In genomic region chr5:89315194-89315593, GRCh38 we compare ENCODE assay signal across 14 cellular contexts.
A peak's percentile ranks its signal among the peaks of the same experiment; 100 is the strongest.
DNase-seq lines count a peak whose midpoint lies in the region; ATAC-seq and TF ChIP-seq lines count a peak whose summit lies in the region.
"Had no signal": no experiment of that assay in that cellular context is flagged by ENCODE, and none has a peak within 500 bp of the region (broad histone marks: within the 10 kb centered on the region; RNA-seq: fewer than 3 reads in every experiment).

No MANE protein-coding gene starts in this region.

- no peak overlapping the region for H3K4me3 ChIP-seq in OCI-LY1 (ENCODE audit: low read depth, low read length, poor library complexity, severe bottlenecking)

- H3K9me3 ChIP-seq in OCI-LY1 (ENCODE audit: low read length) = no peaks in the 10 kb centered on the region

- no peak overlapping the region for H3K27ac Mint-ChIP-seq in mesothelial cell of epicardium
- no peak overlapping the region for H3K27ac Mint-ChIP-seq in activated T-helper 2 cell treated with anti-CD3 and anti-CD28 coated beads, Interferon-gamma antibody, Interleukin-2, Interleukin-4, amounts not matched to agents 10 μg/mL and 5 μg/mL and 100 μg/mL, durations not matched to agents 14 hours and 24 hours and 36 hours

- peak overlapping the region; percentile 37 for H3K9ac ChIP-seq in OCI-LY1 (ENCODE audit: low read length)

- ATAC-seq in sciatic nerve (peak; percentile 79), left ventricle myocardium superior (no peak), GM18907 (IDR thresholded peaks at IDR 0.05; ENCODE audit: unreplicated experiment) (no peak)

- peak overlapping the region; percentile 49; the same call in 1 of the 2 replicates for H3K4me2 ChIP-seq in OCI-LY1 (ENCODE audit: low read length)

- H3K4me1 ChIP-seq in OCI-LY1 (ENCODE audit: insufficient read depth, low read length, severe bottlenecking) = peaks cover 41% of the 10 kb centered on the region

- H2AFZ ChIP-seq in OCI-LY1 (ENCODE audit: low read length) = peak overlapping the region; percentile 95

- H4K20me1 ChIP-seq in OCI-LY1 (ENCODE audit: insufficient read depth, low read length) = no peaks in the 10 kb centered on the region

- H3K36me3 ChIP-seq in OCI-LY1 (ENCODE audit: insufficient read depth, low read length) = no peaks in the 10 kb centered on the region

- H3K9me2 ChIP-seq in OCI-LY1 (ENCODE audit: low read depth, low read length) = no peaks in the 10 kb centered on the region

- H3K9me3 Mint-ChIP-seq in mesothelial cell of epicardium = no peaks in the 10 kb centered on the region
- peaks cover 12% of the 10 kb centered on the region for H3K9me3 Mint-ChIP-seq in activated T-helper 2 cell treated with anti-CD3 and anti-CD28 coated beads, Interferon-gamma antibody, Interleukin-2, Interleukin-4, amounts not matched to agents 10 μg/mL and 5 μg/mL and 100 μg/mL, durations not matched to agents 14 hours and 24 hours and 36 hours
- H3K9me3 Mint-ChIP-seq: IgD-negative memory B cell, neural crest cell had no signal

- H3K27ac ChIP-seq in OCI-LY1 (ENCODE audit: low read depth, low read length, poor library complexity, severe bottlenecking) = peak overlapping the region; percentile 92

- no peaks in the 10 kb centered on the region for H3K27me3 ChIP-seq in OCI-LY1 (ENCODE audit: insufficient read depth, low read length)

- H3F3A ChIP-seq in OCI-LY1 (ENCODE audit: insufficient read depth, low read length) = no peaks in the 10 kb centered on the region

- TF ChIP-seq CTCF in OCI-LY1 (IDR thresholded peaks at IDR 0.05; ENCODE audit: low read length) = no peak
- TF ChIP-seq CTCF in mesothelial cell of epicardium (IDR thresholded peaks at IDR 0.05; ENCODE audit: unreplicated experiment) = no peak

- peak; percentile 3 for DNase-seq in HuH-7.5 (ENCODE audit: low spot score)
- DNase-seq in fibroblast of the conjunctiva (ENCODE audit: low read depth) = peak; percentile 12
- DNase-seq in sciatic nerve (ENCODE audit: low spot score) = no peak
- DNase-seq in mesothelial cell of epicardium (ENCODE audit: low spot score in 2 of 2, unreplicated experiment in 2 of 2) = no peak
- no peak for DNase-seq in left ventricle myocardium superior
- DNase-seq in activated T-helper 2 cell treated with anti-CD3 and anti-CD28 coated beads, Interferon-gamma antibody, Interleukin-2, Interleukin-4, amounts not matched to agents 10 μg/mL and 5 μg/mL and 100 μg/mL, durations not matched to agents 14 hours and 24 hours and 36 hours (ENCODE audit: low spot score) = no peak
- DNase-seq: activated T-cell treated with anti-CD3 and anti-CD28 coated beads, Interleukin-2, amount 50 U/mL, for 24 hours; DMS79; hypothalamus; T1000 had no signal

- H3K27me3 Mint-ChIP-seq in mesothelial cell of epicardium (ENCODE audit: low read depth) = no peaks in the 10 kb centered on the region
- H3K27me3 Mint-ChIP-seq in activated T-helper 2 cell treated with anti-CD3 and anti-CD28 coated beads, Interferon-gamma antibody, Interleukin-2, Interleukin-4, amounts not matched to agents 10 μg/mL and 5 μg/mL and 100 μg/mL, durations not matched to agents 14 hours and 24 hours and 36 hours (ENCODE audit: low read depth) = no peaks in the 10 kb centered on the region
- H3K27me3 Mint-ChIP-seq: activated T-cell treated with anti-CD3 and anti-CD28 coated beads, Interleukin-2, amount 50 U/mL, for 24 hours; IgD-negative memory B cell had no signal

- H3K4me1 Mint-ChIP-seq in mesothelial cell of epicardium = peaks cover 5% of the 10 kb centered on the region
- H3K4me1 Mint-ChIP-seq in activated T-helper 2 cell treated with anti-CD3 and anti-CD28 coated beads, Interferon-gamma antibody, Interleukin-2, Interleukin-4, amounts not matched to agents 10 μg/mL and 5 μg/mL and 100 μg/mL, durations not matched to agents 14 hours and 24 hours and 36 hours (ENCODE audit: low read depth) = peaks cover 21% of the 10 kb centered on the region
- H3K4me1 Mint-ChIP-seq: neural crest cell had no signal

- H3K4me3 Mint-ChIP-seq in mesothelial cell of epicardium = no peak overlapping the region
- H3K4me3 Mint-ChIP-seq in activated T-helper 2 cell treated with anti-CD3 and anti-CD28 coated beads, Interferon-gamma antibody, Interleukin-2, Interleukin-4, amounts not matched to agents 10 μg/mL and 5 μg/mL and 100 μg/mL, durations not matched to agents 14 hours and 24 hours and 36 hours (ENCODE audit: low read depth) = no peak overlapping the region
- H3K4me3 Mint-ChIP-seq: activated T-cell treated with anti-CD3 and anti-CD28 coated beads, Interleukin-2, amount 50 U/mL, for 24 hours; neural crest cell had no signal

- H3K36me3 Mint-ChIP-seq in mesothelial cell of epicardium = no peaks in the 10 kb centered on the region
- H3K36me3 Mint-ChIP-seq in activated T-helper 2 cell treated with anti-CD3 and anti-CD28 coated beads, Interferon-gamma antibody, Interleukin-2, Interleukin-4, amounts not matched to agents 10 μg/mL and 5 μg/mL and 100 μg/mL, durations not matched to agents 14 hours and 24 hours and 36 hours (ENCODE audit: low read depth) = no peaks in the 10 kb centered on the region

- intact Hi-C loops in sciatic nerve (cut with DNase I) (no loop called here), left ventricle myocardium superior (cut with micrococcal nuclease) (no loop called here)
- intact Hi-C loops in activated T-helper 2 cell treated with anti-CD3 and anti-CD28 coated beads, Interferon-gamma antibody, Interleukin-2, Interleukin-4, amounts not matched to agents 10 μg/mL and 5 μg/mL and 100 μg/mL, durations not matched to agents 14 hours and 24 hours and 36 hours (cut with micrococcal nuclease) = loop anchor here (2.0 kb wide), 2 partner anchors 28 to 250 kb away; no protein-coding TSS in a partner anchor

- no peaks in the 10 kb centered on the region for H3K79me2 ChIP-seq in OCI-LY1 (ENCODE audit: insufficient read depth, low read length)

Comparison
In these comparisons a context has a peak if more than half of its experiments do, and no peak if none do; other contexts are left out.
1. DNase-seq: peak in HuH-7.5 (single experiment) and fibroblast of the conjunctiva (single experiment); none in sciatic nerve (single experiment), mesothelial cell of epicardium (0 of 2), left ventricle myocardium superior (single experiment) and activated T-helper 2 cell treated with anti-CD3 and anti-CD28 coated beads, Interferon-gamma antibody, Interleukin-2, Interleukin-4, amounts not matched to agents 10 μg/mL and 5 μg/mL and 100 μg/mL, durations not matched to agents 14 hours and 24 hours and 36 hours (single experiment).